In the genomic region with DNA sequence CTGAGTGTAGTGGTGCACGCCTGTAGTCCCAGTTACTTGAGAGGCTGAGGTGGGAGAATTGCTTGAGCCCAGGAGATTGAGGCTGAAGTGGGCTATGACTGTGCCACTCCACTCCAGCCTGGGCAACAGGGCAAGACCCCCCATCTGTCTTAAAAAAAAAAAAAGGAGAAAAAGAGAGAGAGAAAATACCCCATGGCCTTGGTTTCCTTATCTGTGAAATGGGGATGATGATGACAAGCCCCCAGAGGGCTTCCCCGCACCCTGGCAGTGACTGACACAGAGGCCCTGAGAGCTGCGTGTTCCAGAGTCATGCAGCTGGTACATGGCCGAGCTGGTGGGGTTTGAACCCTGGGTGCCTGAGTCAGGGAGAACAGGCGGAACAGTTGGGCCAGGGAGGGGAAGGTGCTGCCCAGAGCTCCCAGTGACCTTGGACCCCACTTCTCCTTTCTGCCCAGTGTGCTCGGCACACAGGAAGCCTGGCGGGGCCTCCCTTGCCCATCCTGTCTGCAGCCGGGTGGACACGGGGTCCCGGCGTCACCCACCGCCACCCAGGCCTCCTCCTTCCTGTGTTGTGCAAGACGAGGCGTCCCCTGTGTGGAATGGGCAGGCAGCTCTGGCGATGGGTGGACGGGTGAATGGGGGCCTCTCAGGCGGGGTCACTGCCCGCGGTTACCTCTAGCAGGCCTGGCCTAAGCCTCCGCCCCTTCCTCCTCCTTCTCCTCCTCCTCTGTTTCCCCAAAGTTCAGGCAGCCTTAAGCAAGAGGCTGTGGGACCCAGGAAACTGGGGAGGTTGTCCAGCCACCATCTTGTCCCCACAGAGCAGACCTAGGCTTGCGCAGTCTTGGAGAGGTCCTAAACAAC, we compare ENCODE assay signal across 15 cellular contexts.
DNase-seq lines count a peak whose midpoint lies in the region; ATAC-seq, FAIRE-seq and TF ChIP-seq lines count a peak whose summit lies in the region.
"Had no signal": no experiment of that assay in that cellular context is flagged by ENCODE, and none has a peak within 500 bp of the region (broad histone marks: within the 10 kb centered on the region; RNA-seq: fewer than 3 reads in every experiment).

No MANE protein-coding gene starts in this region.

- H3K4me3 Mint-ChIP-seq in type B pancreatic cell, result no peak overlapping the region
- H3K4me3 Mint-ChIP-seq: activated CD8-positive, alpha-beta memory T cell treated with anti-CD3 and anti-CD28 coated beads, Interleukin-2, amount 10 ng/mL, durations not matched to agents 7 days and 5 days had no signal

- no peaks in the 10 kb centered on the region for H3K36me3 ChIP-seq in adrenal gland (replicated peaks in 1 of 2)

- H3K27me3 Mint-ChIP-seq in type B pancreatic cell, result peaks cover 4% of the 10 kb centered on the region

- 66 to 78% (median 73%) methylated on average over 7 to 21 of the region's 21 CpGs for WGBS in adrenal gland, 4 donors

- intact Hi-C loops in adrenal gland (cut with DNase I), result loop anchor here (5.0 to 10.0 kb wide), 2 partner anchors 77 to 80 kb away; a partner anchor contains a TSS
- intact Hi-C loops in posterior vena cava (cut with DNase I), result loop anchor here (5.0 to 10.0 kb wide), 4 partner anchors 38 to 190 kb away; no protein-coding TSS in a partner anchor

- H3K36me3 Mint-ChIP-seq in type B pancreatic cell, result no peaks in the 10 kb centered on the region
- H3K36me3 Mint-ChIP-seq: activated CD8-positive, alpha-beta memory T cell treated with anti-CD3 and anti-CD28 coated beads, Interleukin-2, amount 10 ng/mL, durations not matched to agents 7 days and 5 days had no signal

- no peak overlapping the region for H3K27ac Mint-ChIP-seq in type B pancreatic cell
- H3K27ac Mint-ChIP-seq: activated CD8-positive, alpha-beta memory T cell treated with anti-CD3 and anti-CD28 coated beads, Interleukin-2, amount 10 ng/mL, durations not matched to agents 7 days and 5 days; progenitor cell of endocrine pancreas had no signal

- no peak overlapping the region for H3K4me3 ChIP-seq in adrenal gland

- no peak for FAIRE-seq in frontal cortex (lab: Jason Lieb, UNC)
- FAIRE-seq: endothelial cell of umbilical vein, G401.6 had no signal

- H3K27ac ChIP-seq in adrenal gland (peak overlapping the region; percentile 26 to 80 (median 51)), layer of hippocampus (ENCODE audit: low read depth, low read length) (peak overlapping the region; percentile 16)

- no peaks in the 10 kb centered on the region for H3K27me3 ChIP-seq in adrenal gland
- H3K27me3 ChIP-seq in layer of hippocampus (ENCODE audit: control insufficient read depth, insufficient read depth, low read length), result no peaks in the 10 kb centered on the region

- no peak for TF ChIP-seq POLR2A in adrenal gland (IDR thresholded peaks at IDR 0.05)

- no peaks in the 10 kb centered on the region for H3K9me3 Mint-ChIP-seq in type B pancreatic cell

- H3K4me1 Mint-ChIP-seq in type B pancreatic cell (ENCODE audit: unreplicated experiment), result peaks cover 21% of the 10 kb centered on the region

- TF ChIP-seq CTCF in adrenal gland (IDR thresholded peaks at IDR 0.05) (no peak), type B pancreatic cell (conservative IDR thresholded peaks at IDR 0.05) (no peak)

- peaks cover 27 to 33% of the 10 kb centered on the region in 2 donors for H3K4me1 ChIP-seq in adrenal gland (replicated peaks in 1 of 2)

- H3K9me3 ChIP-seq in adrenal gland (replicated peaks in 1 of 3), result no peaks in the 10 kb centered on the region

- DNase-seq in CD1c-positive myeloid dendritic cell (ENCODE audit: extremely low spot score) (peak; percentile 93), adrenal gland (peak; percentile 65 to 87 (median 80)), posterior vena cava (ENCODE audit: low spot score) (peak; percentile 96), NCI-H82 treated with DMSO at 0.1 percent for 48 hours (lab: John Stamatoyannopoulos, UW; ENCODE audit: unreplicated experiment) (no peak), frontal cortex (ENCODE audit: low spot score in 2 of 2) (no peak), type B pancreatic cell (ENCODE audit: extremely low spot score, unreplicated experiment) (no peak)
- DNase-seq: activated CD8-positive, alpha-beta memory T cell treated with anti-CD3 and anti-CD28 coated beads, Interleukin-2, amount 10 ng/mL, durations not matched to agents 7 days and 5 days; amniotic stem cell; NCI-H526; T-helper 1 cell had no signal

- ATAC-seq in HG03196 (IDR thresholded peaks at IDR 0.05; ENCODE audit: unreplicated experiment), result no peak
- ATAC-seq: activated CD8-positive, alpha-beta memory T cell treated with anti-CD3 and anti-CD28 coated beads, Interleukin-2, amount 10 ng/mL, durations not matched to agents 7 days and 5 days had no signal

Comparison
In these comparisons a context has a peak if more than half of its experiments do, and no peak if none do; other contexts are left out.
1. DNase-seq: peak in CD1c-positive myeloid dendritic cell (single experiment), adrenal gland (7 of 7) and posterior vena cava (single experiment); none in NCI-H82 treated with DMSO at 0.1 percent for 48 hours (single experiment), frontal cortex (0 of 2) and type B pancreatic cell (single experiment).